ENCODE assay signal across 24 cellular contexts in genomic region chr2:164725542-164725941, GRCh38.
"Had no signal": no experiment of that assay in that cellular context is flagged by ENCODE, and none has a peak within 500 bp of the region (broad histone marks: within the 10 kb centered on the region; RNA-seq: fewer than 3 reads in every experiment).

No MANE protein-coding gene starts in this region.

- DNase-seq: cerebellar nuclear complex; dorsolateral prefrontal cortex; effector CD4-positive, alpha-beta T cell; erythroblast; esophagus squamous epithelium; foreskin melanocyte; glutamatergic neuron; heart right ventricle; hippocampal formation; mesendoderm; naive thymus-derived CD8-positive, alpha-beta T cell; pancreas; right lobe of liver; small intestine; stimulated activated CD4-positive, alpha-beta T cell treated with anti-CD3 and anti-CD28 coated beads, Interleukin-15, amount 100 ng/mL, for 24 hours; stimulated activated CD4-positive, alpha-beta T cell treated with anti-CD3 and anti-CD28 coated beads, Interleukin-2, amount 100 ng/mL, for 48 hours; stimulated activated naive B cell treated with anti-CD40 and anti-IgM and Interleukin-4, amounts not matched to agents 10 μg/mL and 1 μg/mL and 100 μg/mL, for 72 hours; upper lobe of left lung had no signal

- H3K9me3 ChIP-seq: esophagus squamous epithelium, heart right ventricle, neutrophil, pancreas, right lobe of liver, thoracic aorta, tibial nerve, upper lobe of left lung had no signal

- FAIRE-seq: endometrium, pancreas, small intestine, urothelium cell line had no signal

- H3K27me3 ChIP-seq: dorsolateral prefrontal cortex, esophagus squamous epithelium, heart right ventricle, neutrophil, pancreas, right lobe of liver, tibial nerve, upper lobe of left lung had no signal

- H3K27ac ChIP-seq: dorsolateral prefrontal cortex, esophagus squamous epithelium, heart right ventricle, neutrophil, pancreas, right lobe of liver, thoracic aorta, tibial nerve, upper lobe of left lung had no signal

- H3K36me3 ChIP-seq: neutrophil, thoracic aorta had no signal

- H3K4me3 ChIP-seq: dorsolateral prefrontal cortex, esophagus squamous epithelium, heart right ventricle, lung, pancreas, right lobe of liver, thoracic aorta, tibial nerve, upper lobe of left lung had no signal

- ATAC-seq: heart right ventricle; naive thymus-derived CD8-positive, alpha-beta T cell; stimulated activated naive B cell treated with anti-CD40 and anti-IgM and Interleukin-4, amounts not matched to agents 10 μg/mL and 1 μg/mL and 100 μg/mL, for 72 hours had no signal
